30 cellular contexts compared by ENCODE assay signal in genomic region chr17:81691608-81692007, GRCh38.
"Had no signal": no experiment of that assay in that cellular context is flagged by ENCODE, and none has a peak within 500 bp of the region (broad histone marks: within the 10 kb centered on the region; RNA-seq: fewer than 3 reads in every experiment).

No MANE protein-coding gene starts in this region.

- H3K27me3 Mint-ChIP-seq: activated CD4-positive, alpha-beta memory T cell treated with anti-CD3 and anti-CD28 coated beads for 36 hours; activated CD4-positive, alpha-beta T cell treated with anti-CD3 and anti-CD28 coated beads for 36 hours; activated CD4-positive, alpha-beta T cell treated with anti-CD3 and anti-CD28 coated beads, Interleukin-2, amount 10 ng/mL, durations not matched to agents 24 days and 14 days; activated CD8-positive, alpha-beta memory T cell treated with anti-CD3 and anti-CD28 coated beads, Interleukin-2, amount 10 ng/mL, durations not matched to agents 7 days and 5 days; activated naive CD4-positive, alpha-beta T cell treated with anti-CD3 and anti-CD28 coated beads, Interleukin-2, amount 10 ng/mL, durations not matched to agents 7 days and 5 days; activated naive CD8-positive, alpha-beta T cell treated with anti-CD3 and anti-CD28 coated beads, Interleukin-2, amount 10 ng/mL, durations not matched to agents 7 days and 5 days; activated T-cell treated with anti-CD3 and anti-CD28 coated beads, Interleukin-2, amount 50 U/mL, for 24 hours; effector memory CD8-positive, alpha-beta T cell had no signal

- ATAC-seq: activated CD4-positive, alpha-beta T cell treated with anti-CD3 and anti-CD28 coated beads for 36 hours; activated CD8-positive, alpha-beta memory T cell treated with anti-CD3 and anti-CD28 coated beads, Interleukin-2, amount 10 ng/mL, durations not matched to agents 7 days and 5 days; activated CD8-positive, alpha-beta T cell treated with anti-CD3 and anti-CD28 coated beads, Interleukin-2, amount 10 ng/mL, durations not matched to agents 7 days and 5 days; activated naive CD4-positive, alpha-beta T cell treated with anti-CD3 and anti-CD28 coated beads, Interleukin-2, amount 50 U/mL, for 72 hours; activated T-cell treated with anti-CD3 and anti-CD28 coated beads, Interleukin-2, amount 50 U/mL, for 72 hours; effector memory CD8-positive, alpha-beta T cell; gastroesophageal sphincter; heart right ventricle had no signal

- H3K4me3 Mint-ChIP-seq: activated CD4-positive, alpha-beta memory T cell treated with anti-CD3 and anti-CD28 coated beads for 36 hours; activated CD4-positive, alpha-beta T cell treated with anti-CD3 and anti-CD28 coated beads for 36 hours; activated CD4-positive, alpha-beta T cell treated with anti-CD3 and anti-CD28 coated beads, Interleukin-2, amount 10 ng/mL, durations not matched to agents 24 days and 14 days; activated CD8-positive, alpha-beta memory T cell treated with anti-CD3 and anti-CD28 coated beads, Interleukin-2, amount 10 ng/mL, durations not matched to agents 7 days and 5 days; activated CD8-positive, alpha-beta T cell treated with anti-CD3 and anti-CD28 coated beads, Interleukin-2, amount 10 ng/mL, durations not matched to agents 7 days and 5 days; activated naive CD4-positive, alpha-beta T cell treated with anti-CD3 and anti-CD28 coated beads, Interleukin-2, amount 10 ng/mL, durations not matched to agents 7 days and 5 days; activated naive CD8-positive, alpha-beta T cell treated with anti-CD3 and anti-CD28 coated beads, Interleukin-2, amount 10 ng/mL, durations not matched to agents 7 days and 5 days; activated T-cell treated with anti-CD3 and anti-CD28 coated beads, Interleukin-2, amount 50 U/mL, for 24 hours; activated T-cell treated with anti-CD3 and anti-CD28 coated beads, Interleukin-2, amount 50 U/mL, for 72 hours; effector memory CD8-positive, alpha-beta T cell had no signal

- H3K9me3 Mint-ChIP-seq: activated CD4-positive, alpha-beta memory T cell treated with anti-CD3 and anti-CD28 coated beads for 36 hours; activated CD4-positive, alpha-beta T cell treated with anti-CD3 and anti-CD28 coated beads, Interleukin-2, amount 10 ng/mL, durations not matched to agents 24 days and 14 days; activated naive CD4-positive, alpha-beta T cell treated with anti-CD3 and anti-CD28 coated beads, Interleukin-2, amount 10 ng/mL, durations not matched to agents 7 days and 5 days; activated naive CD4-positive, alpha-beta T cell treated with anti-CD3 and anti-CD28 coated beads, Interleukin-2, amount 50 U/mL, for 72 hours; activated naive CD8-positive, alpha-beta T cell treated with anti-CD3 and anti-CD28 coated beads, Interleukin-2, amount 10 ng/mL, durations not matched to agents 7 days and 5 days; activated T-cell treated with anti-CD3 and anti-CD28 coated beads, Interleukin-2, amount 50 U/mL, for 24 hours; activated T-cell treated with anti-CD3 and anti-CD28 coated beads, Interleukin-2, amount 50 U/mL, for 72 hours; effector memory CD8-positive, alpha-beta T cell had no signal

- H3K27ac ChIP-seq: ascending aorta, brain microvascular endothelial cell, epithelial cell of prostate, esophagus squamous epithelium, gastroesophageal sphincter, heart right ventricle had no signal

- H3K4me1 Mint-ChIP-seq: activated CD4-positive, alpha-beta T cell treated with anti-CD3 and anti-CD28 coated beads, Interleukin-2, amount 10 ng/mL, durations not matched to agents 24 days and 14 days; activated CD8-positive, alpha-beta memory T cell treated with anti-CD3 and anti-CD28 coated beads, Interleukin-2, amount 10 ng/mL, durations not matched to agents 7 days and 5 days had no signal

- H3K27ac Mint-ChIP-seq: activated CD4-positive, alpha-beta memory T cell treated with anti-CD3 and anti-CD28 coated beads for 36 hours; activated CD4-positive, alpha-beta T cell treated with anti-CD3 and anti-CD28 coated beads for 36 hours; activated CD8-positive, alpha-beta memory T cell treated with anti-CD3 and anti-CD28 coated beads, Interleukin-2, amount 10 ng/mL, durations not matched to agents 7 days and 5 days; activated CD8-positive, alpha-beta T cell treated with anti-CD3 and anti-CD28 coated beads, Interleukin-2, amount 10 ng/mL, durations not matched to agents 7 days and 5 days; activated naive CD4-positive, alpha-beta T cell treated with anti-CD3 and anti-CD28 coated beads, Interleukin-2, amount 10 ng/mL, durations not matched to agents 7 days and 5 days; activated naive CD4-positive, alpha-beta T cell treated with anti-CD3 and anti-CD28 coated beads, Interleukin-2, amount 50 U/mL, for 72 hours; activated naive CD8-positive, alpha-beta T cell treated with anti-CD3 and anti-CD28 coated beads, Interleukin-2, amount 10 ng/mL, durations not matched to agents 7 days and 5 days; activated T-cell treated with anti-CD3 and anti-CD28 coated beads, Interleukin-2, amount 50 U/mL, for 72 hours; effector memory CD8-positive, alpha-beta T cell had no signal

- DNase-seq: activated CD4-positive, alpha-beta memory T cell treated with anti-CD3 and anti-CD28 coated beads for 36 hours; activated CD4-positive, alpha-beta T cell treated with anti-CD3 and anti-CD28 coated beads for 36 hours; activated CD4-positive, alpha-beta T cell treated with anti-CD3 and anti-CD28 coated beads, Interleukin-2, amount 10 ng/mL, durations not matched to agents 24 days and 14 days; activated CD4-positive, CD25-positive, alpha-beta regulatory T cell; activated CD4-positive, CD25-positive, alpha-beta regulatory T cell treated with anti-CD3 and anti-CD28 coated beads, Interleukin-2, amount 50 U/mL, for 72 hours; activated CD8-positive, alpha-beta memory T cell treated with anti-CD3 and anti-CD28 coated beads, Interleukin-2, amount 10 ng/mL, durations not matched to agents 7 days and 5 days; activated CD8-positive, alpha-beta memory T cell treated with anti-CD3 and anti-CD28 coated beads, Interleukin-2, amount 50 U/mL, for 4 hours; activated CD8-positive, alpha-beta T cell treated with anti-CD3 and anti-CD28 coated beads, Interleukin-2, amount 10 ng/mL, durations not matched to agents 7 days and 5 days; activated gamma-delta T cell; activated naive CD4-positive, alpha-beta T cell; activated naive CD4-positive, alpha-beta T cell treated with anti-CD3 and anti-CD28 coated beads, Interleukin-2, amount 10 ng/mL, durations not matched to agents 7 days and 5 days; activated naive CD8-positive, alpha-beta T cell treated with anti-CD3 and anti-CD28 coated beads, Interleukin-2, amount 10 ng/mL, durations not matched to agents 7 days and 5 days; activated T-cell treated with anti-CD3 and anti-CD28 coated beads for 4 hours; activated T-cell treated with anti-CD3 and anti-CD28 coated beads, Interleukin-2, amount 50 U/mL, for 24 hours; activated T-cell treated with anti-CD3 and anti-CD28 coated beads, Interleukin-2, amount 50 U/mL, for 72 hours; brain microvascular endothelial cell; caudate nucleus; cortex of kidney; dermis blood vessel endothelial cell; effector CD4-positive, alpha-beta T cell; effector memory CD8-positive, alpha-beta T cell; esophagus squamous epithelium; foreskin melanocyte; heart right ventricle; T-helper 1 cell; T-helper 2 cell had no signal

- H3K9me3 ChIP-seq: ascending aorta, esophagus squamous epithelium, gastroesophageal sphincter, heart right ventricle had no signal
